In genomic region chr17:69402052-69402451, GRCh38 we compare ENCODE assay signal across 23 cellular contexts. TPM values are rescaled to one million over a fixed set of nuclear protein-coding genes. Genes with fewer than 3 reads are reported as not detected.
DNase-seq lines count a peak whose midpoint lies in the region; ATAC-seq, FAIRE-seq and TF ChIP-seq lines count a peak whose summit lies in the region.
"Had no signal": no experiment of that assay in that cellular context is flagged by ENCODE, and none has a peak within 500 bp of the region (broad histone marks: within the 10 kb centered on the region; RNA-seq: fewer than 3 reads in every experiment).

No MANE protein-coding gene starts in this region.

- H3K4me3 ChIP-seq in A549: no peak overlapping the region
- H3K4me3 ChIP-seq: BLaER1, Peyer's patch had no signal

- peak overlapping the region; percentile 54 for H3K4me2 ChIP-seq in A549
- H3K4me2 ChIP-seq: BLaER1, SK-N-SH had no signal

- POLR2A ChIA-PET in A549 (lab: Yijun Ruan, JAX): interaction anchor here (0.5 to 1.9 kb wide), 9 partner anchors 12 to 1382 kb away, joined by 3 to 9 read pairs (median 4); partner anchors contain the start of genes ABCA5, KPNA2 and MAP2K6

- DNase-seq in A549 (ENCODE audit: low read depth in 1 of 2, low spot score in 1 of 2) (peak in 1 of 2 experiments; percentile 61), ELR (ENCODE audit: low read depth) (peak; percentile 31), SW480 (ENCODE audit: low spot score) (peak; percentile 21), iris pigment epithelial cell (ENCODE audit: low read depth) (peak; percentile 42), NK-92 (lab: John Stamatoyannopoulos, UW; ENCODE audit: unreplicated experiment) (no peak), NCI-H1105 (lab: John Stamatoyannopoulos, UW) (no peak), substantia nigra (lab: John Stamatoyannopoulos, UW) (no peak)
- DNase-seq: CD4-positive, CD25-positive, alpha-beta regulatory T cell; IMR-90; KG1; MM.1S; NCI-H1417; NCI-H1694; NCI-H2029 treated with DMSO at 0.1 percent for 48 hours; NCI-H446 treated with DMSO at 0.1 percent for 48 hours; NCI-H526; Peyer's patch; SK-N-SH; SW 1271 had no signal

- TF ChIP-seq EP300 in A549 (IDR thresholded peaks at IDR 0.05): peak in 1 of 2 experiments; percentile 48; a peak in 1 of 5 replicates

- WGBS in A549 (ENCODE audit: missing lambda C conversion rate): 30% methylated on average over 7 of the region's 7 CpGs

- H3K27ac ChIP-seq in A549: peak overlapping the region; percentile 54 to 84
- no peak overlapping the region for H3K27ac ChIP-seq in substantia nigra (ENCODE audit: low read depth, low read length, poor library complexity, severe bottlenecking)
- H3K27ac ChIP-seq: BLaER1, Peyer's patch had no signal

- no peak for TF ChIP-seq RAD21 in A549 (conservative IDR thresholded peaks at IDR 0.05 in 1 of 2, IDR thresholded peaks at IDR 0.05 in 1 of 2)

- no peaks in the 10 kb centered on the region; the same call in 2 of the 3 replicates for H3K9me3 ChIP-seq in A549
- H3K9me3 ChIP-seq: Peyer's patch, SK-N-SH had no signal

- CTCF ChIA-PET in A549 (lab: Yijun Ruan, JAX): interaction anchor here (0.6 to 1.0 kb wide), 5 partner anchors 8 to 130 kb away, joined by 3 to 4 read pairs (median 3); no protein-coding TSS in a partner anchor

- ATAC-seq in A549 (peak; percentile 64 to 86; a peak in 4 of 6 replicates), HG03565 (IDR thresholded peaks at IDR 0.05; ENCODE audit: unreplicated experiment) (no peak)

- no peak for TF ChIP-seq CTCF in A549 (IDR thresholded peaks at IDR 0.05)

- TF ChIP-seq POLR2A in A549 (IDR thresholded peaks at IDR 0.05; ENCODE audit: low read length): no peak

- H3K4me1 ChIP-seq in A549: peaks cover 46% of the 10 kb centered on the region
- H3K4me1 ChIP-seq: BLaER1, Peyer's patch had no signal

- no peak for FAIRE-seq in A549 (lab: Jason Lieb, UNC)
- FAIRE-seq: D721Med, GM19239 had no signal

TF ChIP-seq in A549, 52 proteins besides CTCF, POLR2A, EP300 and RAD21:
- TF ChIP-seq REST (IDR thresholded peaks at IDR 0.05): no peak
- no peak for TF ChIP-seq E2F6 (IDR thresholded peaks at IDR 0.05; ENCODE audit: borderline replicate concordance, low read depth)
- TF ChIP-seq RARB (CRISPR knock-in tag; IDR thresholded peaks at IDR 0.05): no peak
- TF ChIP-seq HES2 (IDR thresholded peaks at IDR 0.05): 0 out of 2 replicates have a peak, but pooled peaks have one; percentile 40
- TF ChIP-seq FOSL2 (IDR thresholded peaks at IDR 0.05): 0 out of 2 replicates have a peak, but pooled peaks have one; percentile 61
- peak; percentile 90 for TF ChIP-seq FOSL2 (CRISPR knock-in tag; IDR thresholded peaks at IDR 0.05)
- TF ChIP-seq ZFP36 (IDR thresholded peaks at IDR 0.05; ENCODE audit: borderline replicate concordance, partially characterized antibody): no peak
- no peak for TF ChIP-seq CHD4 (IDR thresholded peaks at IDR 0.05; ENCODE audit: borderline replicate concordance)
- TF ChIP-seq GATA3 (IDR thresholded peaks at IDR 0.05; ENCODE audit: borderline replicate concordance): peak; percentile 25; the same call in 1 of the 2 replicates
- TF ChIP-seq ESRRA (IDR thresholded peaks at IDR 0.05; ENCODE audit: borderline replicate concordance, low read length): no peak
- no peak for TF ChIP-seq ZSCAN20 (CRISPR knock-in tag; IDR thresholded peaks at IDR 0.05)
- peak in 1 of 2 experiments; percentile 41; a peak in 1 of 5 replicates for TF ChIP-seq JUN (IDR thresholded peaks at IDR 0.05)
- TF ChIP-seq CEBPB (IDR thresholded peaks at IDR 0.05): peak; percentile 61 to 80; a peak in 3 of 4 replicates
- no peak for TF ChIP-seq HEYL (CRISPR knock-in tag; IDR thresholded peaks at IDR 0.05)
- TF ChIP-seq RNF2 (IDR thresholded peaks at IDR 0.05; ENCODE audit: borderline replicate concordance, low read depth): no peak
- no peak for TF ChIP-seq SREBF2 (IDR thresholded peaks at IDR 0.05)
- TF ChIP-seq JUNB (IDR thresholded peaks at IDR 0.05): peak; percentile 53
- no peak for TF ChIP-seq NR3C1 (IDR thresholded peaks at IDR 0.05)
- TF ChIP-seq KDM1A (IDR thresholded peaks at IDR 0.05; ENCODE audit: low read depth): no peak
- 0 out of 3 replicates have a peak, but pooled peaks have one; percentile 46 for TF ChIP-seq BCL3 (IDR thresholded peaks at IDR 0.05)
- no peak for TF ChIP-seq FOXS1 (CRISPR knock-in tag; IDR thresholded peaks at IDR 0.05)

RNA-seq across cellular contexts. Expression of gene MAP2K6, which starts 12.4 kb away (rescaled TPM):
- polyA plus RNA-seq in A549 (2011; rRNA removed): 20.1 and 20.2 TPM in 2 replicates
- polyA plus RNA-seq in A549 (2012; cell fraction: cytosol; rRNA removed): 9.2 and 9.5 TPM in 2 replicates
- 3.4 and 4.7 TPM in 2 replicates for polyA plus RNA-seq in A549 (2012; cell fraction: nucleus; rRNA removed)
- 18.7 to 24.1 TPM (median 20.7 TPM) in 3 replicates for polyA plus RNA-seq in A549 (2017; fragmentation: RNase III; extraction: RNeasy Plus Mini Kit Qiagen cat#74134 plus additional on column Dnase treatment)
- polyA minus RNA-seq in A549 (2011; rRNA and poly(A)+ RNA removed): 18.1 and 25.1 TPM in 2 replicates

Comparison
In these comparisons a context has a peak if more than half of its experiments do, and no peak if none do; other contexts are left out.
1. DNase-seq: peak in ELR (single experiment), SW480 (single experiment) and iris pigment epithelial cell (single experiment); none in NK-92 (single experiment), NCI-H1105 (single experiment) and substantia nigra (0 of 49).